ENCODE assay signal across 10 cellular contexts in the genomic region with DNA sequence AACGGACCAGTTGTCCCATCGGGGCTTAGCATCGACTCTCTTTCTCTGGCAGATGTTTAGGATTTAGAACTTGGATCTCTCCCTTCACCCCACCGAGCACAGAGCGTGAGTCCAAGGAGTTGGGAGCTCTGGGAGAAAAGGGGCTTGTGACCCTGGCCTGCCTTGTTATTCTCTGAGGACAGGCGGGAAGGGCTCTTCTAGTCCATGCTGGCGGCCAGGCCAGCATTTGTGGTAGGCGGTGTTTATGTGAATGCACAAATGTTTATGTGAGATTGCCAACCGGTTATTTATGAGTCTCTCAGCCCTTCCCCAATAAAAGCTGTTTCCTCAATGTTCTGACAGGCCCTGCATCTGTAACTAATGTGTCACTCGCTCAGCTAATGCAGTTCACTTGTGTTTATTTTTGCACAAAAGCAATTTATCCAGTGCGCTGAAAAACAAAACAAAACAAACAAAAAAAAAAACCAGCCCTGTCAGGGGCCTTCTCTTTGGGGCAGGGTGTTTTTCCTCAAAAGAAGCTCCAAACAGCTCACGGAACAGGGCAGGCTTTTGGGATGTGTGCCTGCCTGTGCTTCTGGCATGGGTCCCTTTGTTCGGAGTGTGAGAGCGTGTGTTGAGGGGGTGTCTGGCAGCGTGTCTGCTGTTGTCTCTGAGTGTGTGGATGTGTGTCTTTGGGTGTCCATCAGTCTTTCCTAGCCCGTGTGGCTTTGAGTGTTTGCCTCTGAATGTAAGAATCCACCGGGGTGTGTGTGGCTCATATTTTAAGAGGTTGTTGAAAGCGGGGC. TPM values are rescaled to one million over a fixed set of nuclear protein-coding genes. Genes with fewer than 3 reads are reported as not detected.
A peak's percentile ranks its signal among the peaks of the same experiment; 100 is the strongest.
DNase-seq lines count a peak whose midpoint lies in the region; ATAC-seq, FAIRE-seq and TF ChIP-seq lines count a peak whose summit lies in the region.
"Had no signal": no experiment of that assay in that cellular context is flagged by ENCODE, and none has a peak within 500 bp of the region (broad histone marks: within the 10 kb centered on the region; RNA-seq: fewer than 3 reads in every experiment).

No MANE protein-coding gene starts in this region.

- H3K9me3 Mint-ChIP-seq in progenitor cell of endocrine pancreas (ENCODE audit: low read depth): no peaks in the 10 kb centered on the region
- H3K9me3 Mint-ChIP-seq: central memory CD8-positive, alpha-beta T cell had no signal

- H3K9me2 ChIP-seq in PC-3 (replicated peaks; ENCODE audit: low read length): no peaks in the 10 kb centered on the region

- H3K4me3 ChIP-seq in gastroesophageal sphincter: no peak overlapping the region
- no peak overlapping the region for H3K4me3 ChIP-seq in PC-3 (ENCODE audit: low read length)

- no peak overlapping the region for H3K9ac ChIP-seq in PC-3 (ENCODE audit: low read length)

- H3K27ac Mint-ChIP-seq in progenitor cell of endocrine pancreas: peak overlapping the region; percentile 18

- no peaks in the 10 kb centered on the region for H4K20me1 ChIP-seq in PC-3 (ENCODE audit: low read length)

- H3K36me3 ChIP-seq in gastroesophageal sphincter: no peaks in the 10 kb centered on the region
- no peaks in the 10 kb centered on the region for H3K36me3 ChIP-seq in PC-3 (ENCODE audit: low read depth, low read length)

- no peak for FAIRE-seq in GM12892 (lab: Jason Lieb, UNC)
- FAIRE-seq: D721Med had no signal

- H3K4me2 ChIP-seq in PC-3 (ENCODE audit: low read length): no peak overlapping the region

- ATAC-seq in gastroesophageal sphincter: peak; percentile 61
- ATAC-seq in PC-3: no peak

- no peak overlapping the region for H2AFZ ChIP-seq in PC-3 (ENCODE audit: low read length)

- POLR2A ChIA-PET in PC-3 (lab: Charles Lee; ENCODE audit: unreplicated experiment): interaction anchor here (0.6 kb wide), 1 partner anchor 369 kb away, joined by 4 read pairs; no protein-coding TSS in a partner anchor

- no peaks in the 10 kb centered on the region for H3K36me3 Mint-ChIP-seq in progenitor cell of endocrine pancreas (ENCODE audit: insufficient read depth)

- H3K27me3 ChIP-seq in gastroesophageal sphincter (no peaks in the 10 kb centered on the region), PC-3 (ENCODE audit: low read length) (no peaks in the 10 kb centered on the region)

- TF ChIP-seq POLR2A in gastroesophageal sphincter (IDR thresholded peaks at IDR 0.05): no peak
- no peak for TF ChIP-seq POLR2A in GM12892 (IDR thresholded peaks at IDR 0.05; ENCODE audit: low read depth, low read length)

- no peak overlapping the region for H3K4me3 Mint-ChIP-seq in progenitor cell of endocrine pancreas (ENCODE audit: low read depth)
- H3K4me3 Mint-ChIP-seq: central memory CD8-positive, alpha-beta T cell had no signal

- WGBS in gastroesophageal sphincter (ENCODE audit: low coverage in 1 of 2), 2 donors: 8 to 13% methylated on average over 8 to 12 of the region's 18 CpGs

- no TSS peak for BruUV-seq in PC-3 (replicated peaks; lab: Mats Ljungman, UMichigan)

- H3K79me2 ChIP-seq in PC-3 (ENCODE audit: low read length): no peaks in the 10 kb centered on the region

- intact Hi-C loops in PC-3 (cut with micrococcal nuclease): no loop called here

- H3K9me3 ChIP-seq in gastroesophageal sphincter: no peaks in the 10 kb centered on the region
- H3K9me3 ChIP-seq in PC-3 (ENCODE audit: low read length): no peaks in the 10 kb centered on the region

- H3K27ac ChIP-seq in gastroesophageal sphincter (peak overlapping the region; percentile 39 to 80 (median 76)), PC-3 (ENCODE audit: low read length) (no peak overlapping the region)

- no peak for TF ChIP-seq EP300 in gastroesophageal sphincter (IDR thresholded peaks at IDR 0.05)

- peaks cover 11% of the 10 kb centered on the region for H3K27me3 Mint-ChIP-seq in progenitor cell of endocrine pancreas
- H3K27me3 Mint-ChIP-seq: central memory CD8-positive, alpha-beta T cell had no signal

- H3K4me1 ChIP-seq in gastroesophageal sphincter (peaks cover 0 to 83% (median 26%) of the 10 kb centered on the region in 3 donors), PC-3 (ENCODE audit: insufficient read depth, low read length) (no peaks in the 10 kb centered on the region)

- TF ChIP-seq CTCF in gastroesophageal sphincter (IDR thresholded peaks at IDR 0.05) (no peak), progenitor cell of endocrine pancreas (IDR thresholded peaks at IDR 0.05; ENCODE audit: unreplicated experiment) (no peak), PC-3 (conservative IDR thresholded peaks at IDR 0.05; ENCODE audit: low read depth, low read length) (no peak)

- peak; percentile 33 for DNase-seq in Ammon's horn (ENCODE audit: low spot score)
- DNase-seq in RPMI7951 (ENCODE audit: low read depth): peak; percentile 13
- no peak for DNase-seq in progenitor cell of endocrine pancreas (ENCODE audit: low spot score, unreplicated experiment)
- DNase-seq in GM12892 (ENCODE audit: insufficient read length): no peak
- DNase-seq in activated CD4-positive, CD25-positive, alpha-beta regulatory T cell treated with anti-CD3 and anti-CD28 coated beads, Interleukin-2, amount 50 U/mL, for 72 hours: no peak
- DNase-seq in PC-3: no peak
- DNase-seq in NCI-H2196 treated with DMSO at 0.1 percent for 48 hours (lab: John Stamatoyannopoulos, UW; ENCODE audit: unreplicated experiment): no peak

- peaks cover 16% of the 10 kb centered on the region for H3K4me1 Mint-ChIP-seq in progenitor cell of endocrine pancreas (ENCODE audit: low read depth)
- H3K4me1 Mint-ChIP-seq: central memory CD8-positive, alpha-beta T cell had no signal

- no peaks in the 10 kb centered on the region for H3F3A ChIP-seq in PC-3 (ENCODE audit: low read length, unreplicated experiment)

- CTCF ChIA-PET in PC-3 (lab: Charles Lee): no interaction called here

RNA-seq across cellular contexts. Expression of a gene that starts 52.7 kb away (rescaled TPM):
- not detected in 2 replicates for total RNA-seq in RPMI7951 (2014; rRNA removed; shearing (Covaris generic))
- total RNA-seq in gastroesophageal sphincter (10 to 100 TPM in 2 of 4 donors, 1 to 10 TPM in 2; 6.0 to 19.1 (median 9.8) TPM), progenitor cell of endocrine pancreas (14.5 and 16.7 TPM in 2 replicates), PC-3 (2014; rRNA removed) (not detected in 2 replicates)
- polyA plus RNA-seq in GM12892 (2012; ENCODE audit: missing spikeins): 15.4 TPM

Comparison
In these comparisons a context has a peak if more than half of its experiments do, and no peak if none do; other contexts are left out.
1. DNase-seq: peak in Ammon's horn (single experiment) and RPMI7951 (single experiment); none in progenitor cell of endocrine pancreas (single experiment), GM12892 (single experiment), activated CD4-positive, CD25-positive, alpha-beta regulatory T cell treated with anti-CD3 and anti-CD28 coated beads, Interleukin-2, amount 50 U/mL, for 72 hours (single experiment), PC-3 (single experiment) and NCI-H2196 treated with DMSO at 0.1 percent for 48 hours (single experiment).